11 cellular contexts compared by ENCODE assay signal in genomic region chr19:2333027-2333806, GRCh38. TPM values are rescaled to one million over a fixed set of nuclear protein-coding genes. Genes with fewer than 3 reads are reported as not detected.
A peak's percentile ranks its signal among the peaks of the same experiment; 100 is the strongest.
DNase-seq lines count a peak whose midpoint lies in the region; ATAC-seq and TF ChIP-seq lines count a peak whose summit lies in the region.
"Had no signal": no experiment of that assay in that cellular context is flagged by ENCODE, and none has a peak within 500 bp of the region (broad histone marks: within the 10 kb centered on the region; RNA-seq: fewer than 3 reads in every experiment).

No MANE protein-coding gene starts in this region.

- no peaks in the 10 kb centered on the region for H3K9me2 ChIP-seq in SU-DHL-6 (replicated peaks; ENCODE audit: insufficient read depth, low read length)

- intact Hi-C loops in Caco-2 (cut with micrococcal nuclease; ENCODE audit: unreplicated experiment): no loop called here
- intact Hi-C loops in mucosa of descending colon (cut with DNase I, micrococcal nuclease): no loop called here

- peaks cover 4% of the 10 kb centered on the region for H3K36me3 ChIP-seq in Caco-2 (ENCODE audit: control insufficient read depth, insufficient read depth, low read length)
- H3K36me3 ChIP-seq in SU-DHL-6 (ENCODE audit: low read length): no peaks in the 10 kb centered on the region
- H3K36me3 ChIP-seq in mucosa of descending colon (ENCODE audit: low read depth): no peaks in the 10 kb centered on the region
- peaks cover 0 to 10% (median 0%) of the 10 kb centered on the region in 3 donors for H3K36me3 ChIP-seq in tibial nerve
- H3K36me3 ChIP-seq: thoracic aorta had no signal

- POLR2A ChIA-PET in Caco-2 (lab: Charles Lee): no interaction called here

- H3K27ac Mint-ChIP-seq in Caco-2 (ENCODE audit: unreplicated experiment): peak overlapping the region; percentile 61

- no peaks in the 10 kb centered on the region for H3K9me3 Mint-ChIP-seq in Caco-2 (ENCODE audit: unreplicated experiment)

- CTCF ChIA-PET in Caco-2 (lab: Charles Lee): no interaction called here

- TF ChIP-seq CTCF in Caco-2 (IDR thresholded peaks at IDR 0.05; ENCODE audit: insufficient read depth in 1 of 2, low read depth in 1 of 2, low read length in 1 of 2, severe bottlenecking in 1 of 2, unreplicated experiment in 1 of 2) (no peak), SU-DHL-6 (IDR thresholded peaks at IDR 0.05; ENCODE audit: insufficient read depth, low read length, poor library complexity, severe bottlenecking) (no peak), mucosa of descending colon (IDR thresholded peaks at IDR 0.05) (no peak), tibial nerve (IDR thresholded peaks at IDR 0.05) (no peak)

- H3K4me1 ChIP-seq in Caco-2 (peaks cover 45% of the 10 kb centered on the region), mucosa of descending colon (ENCODE audit: low read depth) (peaks cover 51% of the 10 kb centered on the region), tibial nerve (peaks cover 0 to 72% (median 33%) of the 10 kb centered on the region in 4 donors)

- WGBS in tibial nerve, 2 donors: 68 to 74% methylated on average over 26 of the region's 27 CpGs

- no peak overlapping the region for H3K4me2 ChIP-seq in SU-DHL-6 (ENCODE audit: low read depth, low read length, poor library complexity, severe bottlenecking)

- H3K79me2 ChIP-seq in SU-DHL-6 (ENCODE audit: insufficient read depth, low read length): peaks cover 8% of the 10 kb centered on the region; the same call in 1 of the 2 replicates

- TF ChIP-seq POLR2A in tibial nerve (IDR thresholded peaks at IDR 0.05): no peak

- H3K36me3 Mint-ChIP-seq in Caco-2 (ENCODE audit: insufficient read depth, unreplicated experiment): peaks cover 48% of the 10 kb centered on the region

- peaks cover 48% of the 10 kb centered on the region for H3K4me1 Mint-ChIP-seq in Caco-2 (ENCODE audit: low read depth, unreplicated experiment)

- H2AFZ ChIP-seq in SU-DHL-6 (ENCODE audit: low read depth, low read length, severe bottlenecking): no peak overlapping the region

- no peak overlapping the region for H3K9ac ChIP-seq in SU-DHL-6 (ENCODE audit: low read length)

- no TSS peak for BruUV-seq in Caco-2 (replicated peaks; lab: Mats Ljungman, UMichigan)

- DNase-seq in Caco-2 (no peak), NCI-H1092 (lab: John Stamatoyannopoulos, UW) (peak; percentile 85), mucosa of descending colon (peak; percentile 70 to 87 (median 86)), tibial nerve (ENCODE audit: low spot score in 2 of 2) (no peak)
- DNase-seq: EL had no signal

- TF ChIP-seq EP300 in tibial nerve (IDR thresholded peaks at IDR 0.05): no peak

- 0 out of 2 replicates have a peak, but pooled peaks cover 4% of the 10 kb centered on the region for H4K20me1 ChIP-seq in SU-DHL-6 (ENCODE audit: low read depth, low read length)

- 0 out of 2 replicates have a peak overlapping the region, but pooled peaks have one; percentile 72 for H3K27ac ChIP-seq in SU-DHL-6 (ENCODE audit: low read depth, low read length)
- peak overlapping the region in 2 of 4 donors; percentile 35 to 76 for H3K27ac ChIP-seq in tibial nerve
- H3K27ac ChIP-seq: thoracic aorta had no signal

- H3K27me3 Mint-ChIP-seq in Caco-2 (ENCODE audit: insufficient read depth, unreplicated experiment): no peaks in the 10 kb centered on the region

- H3K4me3 ChIP-seq in Caco-2 (ENCODE audit: low read depth, low read length) (no peak overlapping the region), SU-DHL-6 (ENCODE audit: insufficient read depth, low read length, poor library complexity, severe bottlenecking) (no peak overlapping the region), mucosa of descending colon (no peak overlapping the region), tibial nerve (no peak overlapping the region)
- H3K4me3 ChIP-seq: skin epidermis, thoracic aorta had no signal

- ATAC-seq in mucosa of descending colon (peak; percentile 38), HG02763 (IDR thresholded peaks at IDR 0.05; ENCODE audit: unreplicated experiment) (no peak), GM18870 (IDR thresholded peaks at IDR 0.05; ENCODE audit: unreplicated experiment) (no peak), GM21529 (IDR thresholded peaks at IDR 0.05; ENCODE audit: unreplicated experiment) (no peak)

- H3F3A ChIP-seq in SU-DHL-6 (ENCODE audit: insufficient read depth): 0 out of 2 replicates have a peak, but pooled peaks cover 4% of the 10 kb centered on the region

- H3K27me3 ChIP-seq in Caco-2 (replicated peaks; ENCODE audit: control insufficient read depth, insufficient read depth, low read length) (no peaks in the 10 kb centered on the region), SU-DHL-6 (ENCODE audit: low read length) (no peaks in the 10 kb centered on the region), tibial nerve (no peaks in the 10 kb centered on the region)

- peak overlapping the region; percentile 16 for H3K4me3 Mint-ChIP-seq in Caco-2 (ENCODE audit: unreplicated experiment)

- H3K9me3 ChIP-seq in Caco-2 (peaks cover 2% of the 10 kb centered on the region; the same call in 1 of the 2 replicates), SU-DHL-6 (ENCODE audit: insufficient read depth, low read length) (no peaks in the 10 kb centered on the region), mucosa of descending colon (no peaks in the 10 kb centered on the region), tibial nerve (no peaks in the 10 kb centered on the region)
- H3K9me3 ChIP-seq: thoracic aorta had no signal

RNA-seq across cellular contexts. Expression of gene SPPL2B, which starts 4.7 kb away (rescaled TPM):
- total RNA-seq in Caco-2 (2022): 90.6 and 92.3 TPM in 2 replicates
- total RNA-seq in mucosa of descending colon: 100 to 1,000 TPM; 119 to 177 (median 153) TPM
- 10 to 100 TPM; 51.1 to 97.2 (median 77.7) TPM for total RNA-seq in tibial nerve

RNA-seq across cellular contexts. Expression of gene LSM7, which starts 4.8 kb away (rescaled TPM):
- total RNA-seq in Caco-2 (2022) (141 and 152 TPM in 2 replicates), mucosa of descending colon (100 to 1,000 TPM in 1 of 3 donors, 10 to 100 TPM in 2; 60.3 to 111 (median 93.1) TPM), tibial nerve (100 to 1,000 TPM in 2 of 4 donors, 10 to 100 TPM in 2; 54.1 to 167 (median 87.7) TPM)

RNA-seq across cellular contexts. Expression of gene LINGO3, which starts 25.3 kb away (rescaled TPM):
- total RNA-seq in Caco-2 (2022): 1.3 and 1.4 TPM in 2 replicates
- not detected for total RNA-seq in mucosa of descending colon
- total RNA-seq in tibial nerve: under 1 TPM in 1 of 4 donors, not detected in 3; 0.39 TPM

RNA-seq across cellular contexts. Expression of gene TMPRSS9, which starts 26.8 kb away (rescaled TPM):
- total RNA-seq in Caco-2 (2022) (0.49 and 0.66 TPM in 2 replicates), mucosa of descending colon (under 1 TPM in 2 of 3 donors, not detected in 1; 0.17 to 0.41 TPM), tibial nerve (not detected)

RNA-seq across cellular contexts. Expression of gene PEAK3, which starts 51.2 kb away (rescaled TPM):
- total RNA-seq in Caco-2 (2022): not detected in 2 replicates
- 1 to 10 TPM in 2 of 3 donors, under 1 TPM in 1; 0.29 to 1.4 (median 1.1) TPM for total RNA-seq in mucosa of descending colon
- total RNA-seq in tibial nerve: 1 to 10 TPM in 2 of 4 donors, under 1 TPM in 2; 0.42 to 4.2 (median 2.2) TPM

Comparison
In these comparisons a context has a peak if more than half of its experiments do, and no peak if none do; other contexts are left out.
1. DNase-seq: peak in NCI-H1092 (single experiment) and mucosa of descending colon (3 of 3); none in Caco-2 (0 of 2) and tibial nerve (0 of 2).